ENCODE assay signal across 9 cellular contexts in genomic region chr13:110873639-110874507, GRCh38. TPM values are rescaled to one million over a fixed set of nuclear protein-coding genes. Genes with fewer than 3 reads are reported as not detected.
DNase-seq lines count a peak whose midpoint lies in the region; ATAC-seq and TF ChIP-seq lines count a peak whose summit lies in the region.
"Had no signal": no experiment of that assay in that cellular context is flagged by ENCODE, and none has a peak within 500 bp of the region (broad histone marks: within the 10 kb centered on the region; RNA-seq: fewer than 3 reads in every experiment).

No MANE protein-coding gene starts in this region.

- ATAC-seq in heart left ventricle, result no peak
- ATAC-seq in lower lobe of right lung, result no peak
- ATAC-seq in GM18873 (IDR thresholded peaks at IDR 0.05; ENCODE audit: low FRiP score, unreplicated experiment), result no peak
- ATAC-seq in GM19455 (IDR thresholded peaks at IDR 0.05; ENCODE audit: unreplicated experiment), result no peak

- DNase-seq in heart left ventricle (no peak), cardiac septum (ENCODE audit: low spot score) (no peak), astrocyte of the cerebellum (ENCODE audit: low read depth) (no peak), lower lobe of right lung (no peak), NCI-H2081 (lab: John Stamatoyannopoulos, UW) (no peak)
- DNase-seq: naive B cell had no signal

- peak overlapping the region in 1 of 12 donors; percentile 47 for H3K27ac ChIP-seq in heart left ventricle
- H3K27ac ChIP-seq in lower lobe of right lung, result no peak overlapping the region
- no peak overlapping the region for H3K27ac ChIP-seq in urinary bladder (ENCODE audit: low read depth)

- intact Hi-C loops in heart left ventricle (cut with DNase I), result loop anchor here in 6 of 10 donors (5.0 kb wide), 3 partner anchors 38 to 162 kb away; partner anchors contain the start of gene ING1 (in 1 of the 6)
- intact Hi-C loops in cardiac septum (cut with DNase I), result loop anchor here (5.0 kb wide), 1 partner anchor 162 kb away; the partner anchor contains the start of gene ING1
- intact Hi-C loops in lower lobe of right lung (cut with DNase I), result no loop called here

- WGBS in heart left ventricle, 4 donors, result 69 to 78% (median 72%) methylated on average over 19 of the region's 19 CpGs
- 66% methylated on average over 19 of the region's 19 CpGs for WGBS in urinary bladder

- TF ChIP-seq CTCF in heart left ventricle (IDR thresholded peaks at IDR 0.05) (no peak), astrocyte of the cerebellum (IDR thresholded peaks at IDR 0.05; ENCODE audit: low read depth, low read length, missing control alignments) (no peak), lower lobe of right lung (IDR thresholded peaks at IDR 0.05) (no peak)

- H3K36me3 ChIP-seq in heart left ventricle, result peaks cover 0 to 5% (median 0%) of the 10 kb centered on the region in 9 donors
- H3K36me3 ChIP-seq in lower lobe of right lung, result no peaks in the 10 kb centered on the region
- H3K36me3 ChIP-seq in urinary bladder (ENCODE audit: insufficient read depth), result no peaks in the 10 kb centered on the region

- in situ Hi-C loops in astrocyte of the cerebellum (cut with HindIII; ENCODE audit: low sequenced_read_pairs), result no loop called here

- H3K4me1 ChIP-seq in heart left ventricle, result peaks cover 7 to 42% (median 23%) of the 10 kb centered on the region in 12 donors
- H3K4me1 ChIP-seq in lower lobe of right lung, result peaks cover 24% of the 10 kb centered on the region
- H3K4me1 ChIP-seq in urinary bladder (ENCODE audit: insufficient read depth), result no peaks in the 10 kb centered on the region

- H3K4me3 ChIP-seq in heart left ventricle (peak overlapping the region in 11 of 12 donors; percentile 21 to 55 (median 44)), astrocyte of the cerebellum (ENCODE audit: low read depth, low read length) (peak overlapping the region; percentile 23), lower lobe of right lung (peak overlapping the region; percentile 50), urinary bladder (ENCODE audit: low read depth, low read length) (peak overlapping the region; percentile 17)

- H3K9me3 ChIP-seq in heart left ventricle (no peaks in the 10 kb centered on the region), lower lobe of right lung (no peaks in the 10 kb centered on the region)

- no peaks in the 10 kb centered on the region for H3K27me3 ChIP-seq in heart left ventricle
- H3K27me3 ChIP-seq in lower lobe of right lung (ENCODE audit: low read depth), result no peaks in the 10 kb centered on the region

- TF ChIP-seq POLR2A in heart left ventricle (IDR thresholded peaks at IDR 0.05), result no peak

RNA-seq across cellular contexts. Expression of gene ANKRD10, which starts 41.0 kb away (rescaled TPM):
- total RNA-seq in heart left ventricle, result 10 to 100 TPM; 37.9 to 81.3 (median 49.7) TPM
- 10 to 100 TPM; 37.7 to 43.4 TPM for polyA plus RNA-seq in heart left ventricle
- 84.4 TPM for total RNA-seq in cardiac septum
- 132 TPM for total RNA-seq in lower lobe of right lung
- 324 TPM for total RNA-seq in urinary bladder
- 73.7 TPM for polyA plus RNA-seq in urinary bladder
